Comparison of ENCODE assay signal across 6 cellular contexts in genomic region chr14:18881860-18882489, GRCh38.
A peak's percentile ranks its signal among the peaks of the same experiment; 100 is the strongest.
DNase-seq lines count a peak whose midpoint lies in the region; ATAC-seq, FAIRE-seq and TF ChIP-seq lines count a peak whose summit lies in the region.
"Not testable (repeated sequence)": the region's sequence is repeated elsewhere in the genome, so short reads cannot be mapped to it uniquely, and the experiment has no call there.

No MANE protein-coding gene starts in this region.

- TF ChIP-seq POLR2A in K562 (conservative IDR thresholded peaks at IDR 0.05); HepG2 (IDR thresholded peaks at IDR 0.05; ENCODE audit: insufficient read depth in 1 of 2, low read depth in 2 of 2, low read length in 2 of 2): not testable (repeated sequence)

- POLR2A ChIA-PET in K562 (lab: Yijun Ruan, JAX); HepG2 (lab: Yijun Ruan, JAX): not testable (repeated sequence)

- not testable (repeated sequence) for TF ChIP-seq CTCF in DND-41 (IDR thresholded peaks at IDR 0.05; ENCODE audit: borderline replicate concordance, extremely low read depth, low read length, poor library complexity, severe bottlenecking); K562 (IDR thresholded peaks at IDR 0.05 in 2 of 3, conservative IDR thresholded peaks at IDR 0.05 in 1 of 3; ENCODE audit: insufficient read depth in 2 of 3, low read depth in 1 of 3, low read length in 3 of 3); HepG2 (CRISPR knock-in tag; IDR thresholded peaks at IDR 0.05); mucosa of descending colon (IDR thresholded peaks at IDR 0.05); upper lobe of right lung (IDR thresholded peaks at IDR 0.05)

- H3K9me3 Mint-ChIP-seq in stimulated activated naive CD8-positive, alpha-beta T cell treated with anti-CD3 and anti-CD28 coated beads, Interleukin-15, amount 100 ng/mL, for 72 hours, result not testable (repeated sequence)

- CTCF ChIA-PET in K562 (lab: Yijun Ruan, JAX; ENCODE audit: low intra/inter-chr PET ratio); HepG2 (lab: Yijun Ruan, JAX; ENCODE audit: low intra/inter-chr PET ratio, low total read pairs): not testable (repeated sequence)

- H3K9me3 ChIP-seq in DND-41 (ENCODE audit: insufficient read depth, low read length, severe bottlenecking); K562 (replicated peaks; ENCODE audit: control insufficient read depth, insufficient read depth, low read depth, low read length); HepG2 (ENCODE audit: low read length); mucosa of descending colon; upper lobe of right lung: not testable (repeated sequence)

- intact Hi-C loops in K562 (cut with micrococcal nuclease); HepG2 (cut with micrococcal nuclease; ENCODE audit: unreplicated experiment); mucosa of descending colon (cut with DNase I, micrococcal nuclease); upper lobe of right lung (cut with DNase I): not testable (repeated sequence)

- not testable (repeated sequence) for H3K4me2 ChIP-seq in DND-41 (ENCODE audit: insufficient read depth, low read length); K562 (ENCODE audit: insufficient read depth, low read length); HepG2 (ENCODE audit: low read depth, low read length)

- not testable (repeated sequence) for H3K27ac ChIP-seq in DND-41 (ENCODE audit: low read length); K562 (ENCODE audit: extremely low read depth, low read depth, low read length); HepG2 (ENCODE audit: extremely low read length, insufficient read depth, low read length); upper lobe of right lung

- not testable (repeated sequence) for H3K4me1 ChIP-seq in DND-41 (ENCODE audit: insufficient read depth, low read length); K562 (replicated peaks in 1 of 2; ENCODE audit: control insufficient read depth in 2 of 2, insufficient read depth in 2 of 2, low read length in 2 of 2); HepG2 (ENCODE audit: insufficient read depth, low read length); mucosa of descending colon (ENCODE audit: low read depth); upper lobe of right lung

- in situ Hi-C loops in K562 (cut with MboI); HepG2 (cut with HindIII; ENCODE audit: extremely low pct_ligation_motif_present, low pct_unique_long_range_greater_than_20kb): not testable (repeated sequence)

- not testable (repeated sequence) for H3K27ac Mint-ChIP-seq in stimulated activated naive CD8-positive, alpha-beta T cell treated with anti-CD3 and anti-CD28 coated beads, Interleukin-15, amount 100 ng/mL, for 72 hours

- not testable (repeated sequence) for FAIRE-seq in K562 (lab: Jason Lieb, UNC); HepG2 (lab: Jason Lieb, UNC)

- H3K36me3 ChIP-seq in DND-41 (ENCODE audit: insufficient read depth, low read length); K562 (ENCODE audit: control insufficient read depth, insufficient read depth, low read length); HepG2 (replicated peaks in 1 of 2; ENCODE audit: control insufficient read depth in 1 of 2, insufficient read depth in 2 of 2, low read length in 2 of 2); mucosa of descending colon (ENCODE audit: low read depth); upper lobe of right lung: not testable (repeated sequence)

- H3K79me2 ChIP-seq in DND-41 (ENCODE audit: insufficient read depth, low read length); K562 (ENCODE audit: control insufficient read depth, insufficient read depth, low read length); HepG2 (ENCODE audit: insufficient read depth, low read length): not testable (repeated sequence)

- not testable (repeated sequence) for H3K4me1 Mint-ChIP-seq in stimulated activated naive CD8-positive, alpha-beta T cell treated with anti-CD3 and anti-CD28 coated beads, Interleukin-15, amount 100 ng/mL, for 72 hours

- WGBS in K562 (ENCODE audit: insufficient coverage, low coverage, missing lambda C conversion rate), result no CpG with 5 or more reads among the region's 6 CpGs
- WGBS in HepG2 (ENCODE audit: low lambda C conversion rate), result 0% methylated on average over 1 of the region's 6 CpGs

- H3K27me3 ChIP-seq in DND-41 (ENCODE audit: insufficient read depth, low read length, poor library complexity); K562 (ENCODE audit: control insufficient read depth in 2 of 2, insufficient read depth in 2 of 2, low read length in 2 of 2); HepG2 (ENCODE audit: control insufficient read depth in 1 of 2, insufficient read depth in 2 of 2, low read length in 2 of 2); upper lobe of right lung: not testable (repeated sequence)

- ATAC-seq in DND-41 (ENCODE audit: insufficient read depth, low read depth) (peak; percentile 37; the same call in 1 of the 3 replicates), K562 (peak; percentile 43; the same call in 1 of the 3 replicates), HepG2 (peak; percentile 31; the same call in 2 of the 3 replicates), mucosa of descending colon (peak; percentile 46), upper lobe of right lung (peak; percentile 42)
- ATAC-seq in stimulated activated naive CD8-positive, alpha-beta T cell treated with anti-CD3 and anti-CD28 coated beads, Interleukin-15, amount 100 ng/mL, for 72 hours, result peak; percentile 42

- H2AFZ ChIP-seq in DND-41 (ENCODE audit: low read depth, low read length); K562 (ENCODE audit: low read depth, low read length); HepG2 (ENCODE audit: low read length): not testable (repeated sequence)

- BruUV-seq in K562 (replicated peaks; lab: Mats Ljungman, UMichigan); HepG2 (replicated peaks; lab: Mats Ljungman, UMichigan): not testable (repeated sequence)

- H4K20me1 ChIP-seq in DND-41 (ENCODE audit: insufficient read depth, low read length); K562 (replicated peaks; ENCODE audit: control insufficient read depth, insufficient read depth, low read length); HepG2 (ENCODE audit: insufficient read depth, low read length): not testable (repeated sequence)

- not testable (repeated sequence) for H3K4me3 ChIP-seq in DND-41 (ENCODE audit: low read depth in 1 of 2, low read length in 2 of 2); K562; HepG2 (replicated peaks in 1 of 3; ENCODE audit: insufficient read depth in 1 of 3, low read depth in 2 of 3, low read length in 3 of 3); mucosa of descending colon; upper lobe of right lung

- H3K4me3 Mint-ChIP-seq in stimulated activated naive CD8-positive, alpha-beta T cell treated with anti-CD3 and anti-CD28 coated beads, Interleukin-15, amount 100 ng/mL, for 72 hours, result not testable (repeated sequence)

- not testable (repeated sequence) for H3K9ac ChIP-seq in DND-41 (ENCODE audit: low read depth, low read length); K562 (ENCODE audit: insufficient read depth in 1 of 2, low read depth in 2 of 2, low read length in 2 of 2); HepG2 (ENCODE audit: insufficient read depth, low read depth, low read length)

- TF ChIP-seq RAD21 in K562 (CRISPR knock-in tag; conservative IDR thresholded peaks at IDR 0.05 in 1 of 2, IDR thresholded peaks at IDR 0.05 in 1 of 2); HepG2 (CRISPR knock-in tag; IDR thresholded peaks at IDR 0.05): not testable (repeated sequence)

- DNase-seq in DND-41; K562 (ENCODE audit: extremely low read depth in 1 of 4, low spot score in 3 of 4); HepG2 (ENCODE audit: low spot score); mucosa of descending colon; stimulated activated naive CD8-positive, alpha-beta T cell treated with anti-CD3 and anti-CD28 coated beads, Interleukin-15, amount 100 ng/mL, for 72 hours; upper lobe of right lung: not testable (repeated sequence)

- not testable (repeated sequence) for TF ChIP-seq EP300 in K562 (IDR thresholded peaks at IDR 0.05; ENCODE audit: low read length); HepG2 (IDR thresholded peaks at IDR 0.05; ENCODE audit: low read depth in 2 of 2, low read length in 2 of 2); HepG2 (CRISPR knock-in tag; IDR thresholded peaks at IDR 0.05; ENCODE audit: borderline replicate concordance)

- H3K9me1 ChIP-seq in K562 (ENCODE audit: control insufficient read depth, insufficient read depth, low read length), result not testable (repeated sequence)

- H3K27me3 Mint-ChIP-seq in stimulated activated naive CD8-positive, alpha-beta T cell treated with anti-CD3 and anti-CD28 coated beads, Interleukin-15, amount 100 ng/mL, for 72 hours, result not testable (repeated sequence)
